22 cellular contexts compared by ENCODE assay signal in genomic region chr6:95841560-95841959, GRCh38.
A peak's percentile ranks its signal among the peaks of the same experiment; 100 is the strongest.
DNase-seq lines count a peak whose midpoint lies in the region; ATAC-seq and TF ChIP-seq lines count a peak whose summit lies in the region.
"Had no signal": no experiment of that assay in that cellular context is flagged by ENCODE, and none has a peak within 500 bp of the region (broad histone marks: within the 10 kb centered on the region; RNA-seq: fewer than 3 reads in every experiment).

No MANE protein-coding gene starts in this region.

- H3K27ac ChIP-seq in VCaP: no peak overlapping the region
- H3K27ac ChIP-seq: SJSA1 had no signal

- no peak overlapping the region for H3K4me3 ChIP-seq in GM12865 (ENCODE audit: low read depth, low read length)
- H3K4me3 ChIP-seq: K562, MG63, SJSA1 had no signal

- TF ChIP-seq CTCF in GM12865 (IDR thresholded peaks at IDR 0.05; ENCODE audit: insufficient read depth, low read depth, low read length, missing control alignments) (no peak), VCaP (conservative IDR thresholded peaks at IDR 0.05) (peak; percentile 60)

- ATAC-seq in left colon (peak; percentile 86), GM21717 (IDR thresholded peaks at IDR 0.05; ENCODE audit: unreplicated experiment) (no peak)
- ATAC-seq: HCT116, K562, PC-3 had no signal

- intact Hi-C loops in left colon (cut with DNase I, micrococcal nuclease): no loop called here

- DNase-seq in GM12865 (ENCODE audit: low read depth) (peak; percentile 2), left colon (no peak), NCI-H524 (lab: John Stamatoyannopoulos, UW) (no peak), EL (no peak)
- no peak for DNase-seq in activated naive CD4-positive, alpha-beta T cell treated with anti-CD3 and anti-CD28 coated beads, Interleukin-2, amount 50 U/mL, for 16 hours
- DNase-seq: CD8-positive, alpha-beta memory T cell; DND-41; GOT3; Kasumi-1; MG63; NCI-H2029; NCI-H446; NCI-H82; NK-92 treated with Interleukin-12 subunit alpha and Interleukin-12 subunit beta, amount 100 ng/mL, for 24 hours; PC-3; Right ventricle myocardium superior; T-helper 2 cell had no signal
